In genomic region chr3:132898131-132898530, GRCh38 we compare ENCODE assay signal across 16 cellular contexts.
"Had no signal": no experiment of that assay in that cellular context is flagged by ENCODE, and none has a peak within 500 bp of the region (broad histone marks: within the 10 kb centered on the region; RNA-seq: fewer than 3 reads in every experiment).

No MANE protein-coding gene starts in this region.

- ATAC-seq: foreskin keratinocyte; left colon; mucosa of descending colon; natural killer cell treated with Interleukin-12 subunit alpha and Interleukin-12 subunit beta and Interleukin-15 and Interleukin-18, amount 100 ng/mL, for 72 hours; pancreas; right cardiac atrium; stimulated activated memory B cell treated with anti-CD40 and anti-IgM and Interleukin-4, amounts not matched to agents 10 μg/mL and 1 μg/mL and 100 μg/mL, for 72 hours; upper lobe of right lung had no signal

- H3K27ac ChIP-seq: foreskin keratinocyte, hepatocyte, neural progenitor cell, pancreas, testis, tibial nerve, upper lobe of right lung, vagina had no signal

- H3K4me1 ChIP-seq: foreskin keratinocyte, neural progenitor cell, pancreas, testis, tibial nerve, upper lobe of right lung, vagina had no signal

- H3K79me2 ChIP-seq: hepatocyte had no signal

- H3K9me3 ChIP-seq: mucosa of descending colon, pancreas, testis, tibial nerve, upper lobe of right lung, vagina had no signal

- H3K4me3 ChIP-seq: hepatocyte, mucosa of descending colon, neural progenitor cell, pancreas, testis, tibial nerve, upper lobe of right lung, vagina had no signal

- H3K9ac ChIP-seq: neural progenitor cell had no signal

- H2AFZ ChIP-seq: hepatocyte, neural progenitor cell had no signal

- H3K36me3 ChIP-seq: neural progenitor cell, pancreas, tibial nerve, upper lobe of right lung, vagina had no signal

- H3K27me3 ChIP-seq: foreskin keratinocyte, hepatocyte, neural progenitor cell, pancreas, testis, tibial nerve, upper lobe of right lung, vagina had no signal

- H3K4me2 ChIP-seq: hepatocyte, neural progenitor cell had no signal

- DNase-seq: foreskin keratinocyte; left colon; mammary epithelial cell; mucosa of descending colon; nucleus accumbens; pancreas; right cardiac atrium; stimulated activated CD4-positive, alpha-beta T cell treated with anti-CD3 and anti-CD28 coated beads, Interleukin-4, amount 100 ng/mL, for 24 hours; testis; upper lobe of right lung had no signal
